19 cellular contexts compared by ENCODE assay signal in genomic region chr9:133930046-133931015, GRCh38.
DNase-seq lines count a peak whose midpoint lies in the region; TF ChIP-seq lines count a peak whose summit lies in the region.
"Had no signal": no experiment of that assay in that cellular context is flagged by ENCODE, and none has a peak within 500 bp of the region (broad histone marks: within the 10 kb centered on the region; RNA-seq: fewer than 3 reads in every experiment).

No MANE protein-coding gene starts in this region.

- H3K27ac Mint-ChIP-seq in MCF 10A (ENCODE audit: low read depth, unreplicated experiment) (peak overlapping the region; percentile 65), brain (peak overlapping the region; percentile 71 to 99 (median 85))
- H3K27ac Mint-ChIP-seq: activated naive CD8-positive, alpha-beta T cell; activated T-helper 2 cell treated with anti-CD3 and anti-CD28 coated beads, Interferon-gamma antibody, Interleukin-2, Interleukin-4, amounts not matched to agents 10 μg/mL and 5 μg/mL and 100 μg/mL, durations not matched to agents 14 hours and 24 hours and 36 hours; CD4-positive, CD25-positive, alpha-beta regulatory T cell had no signal

- WGBS in mammary epithelial cell (ENCODE audit: low coverage, missing lambda C conversion rate): 78% methylated on average over 24 of the region's 32 CpGs
- 41 to 48% methylated on average over 32 of the region's 32 CpGs for WGBS in thyroid gland, 2 donors
- WGBS in stomach, 5 donors: 70 to 79% (median 75%) methylated on average over 32 of the region's 32 CpGs
- WGBS in esophagus squamous epithelium, 2 donors: 73 to 75% methylated on average over 30 to 31 of the region's 32 CpGs

- H3K27me3 Mint-ChIP-seq in MCF 10A (ENCODE audit: insufficient read depth, unreplicated experiment): no peaks in the 10 kb centered on the region
- no peaks in the 10 kb centered on the region for H3K27me3 Mint-ChIP-seq in brain
- H3K27me3 Mint-ChIP-seq: activated naive CD8-positive, alpha-beta T cell; CD4-positive, CD25-positive, alpha-beta regulatory T cell had no signal

- no peak for TF ChIP-seq EP300 in stomach (IDR thresholded peaks at IDR 0.05)

- H3K27me3 ChIP-seq in mammary epithelial cell (ENCODE audit: insufficient read depth, low read length) (no peaks in the 10 kb centered on the region), thyroid gland (no peaks in the 10 kb centered on the region), stomach (no peaks in the 10 kb centered on the region), esophagus squamous epithelium (no peaks in the 10 kb centered on the region)

- in situ Hi-C loops in mammary epithelial cell (cut with MboI; ENCODE audit: low sequenced_read_pairs in 2 of 2): no loop called here

- H3K4me3 Mint-ChIP-seq in MCF 10A (ENCODE audit: unreplicated experiment) (no peak overlapping the region), brain (peak overlapping the region in 2 of 5 experiments; percentile 44 to 52)
- H3K4me3 Mint-ChIP-seq: activated naive CD8-positive, alpha-beta T cell; CD4-positive, CD25-positive, alpha-beta regulatory T cell; nephron had no signal

- H3K9me3 ChIP-seq in mammary epithelial cell (replicated peaks; ENCODE audit: insufficient read depth, low read length) (no peaks in the 10 kb centered on the region), thyroid gland (no peaks in the 10 kb centered on the region), stomach (no peaks in the 10 kb centered on the region), esophagus squamous epithelium (no peaks in the 10 kb centered on the region)

- CTCF ChIA-PET in MCF 10A (lab: Yijun Ruan, JAX) (interaction anchor here (0.8 kb wide), 1 partner anchor 11 kb away, joined by 6 read pairs; no protein-coding TSS in a partner anchor), mammary epithelial cell (lab: Charles Lee; ENCODE audit: low non-redundant PET) (no interaction called here)

- H3K36me3 ChIP-seq in mammary epithelial cell (ENCODE audit: insufficient read depth, low read length) (peaks cover 1% of the 10 kb centered on the region), thyroid gland (no peaks in the 10 kb centered on the region), stomach (peaks cover 0 to 4% (median 0%) of the 10 kb centered on the region in 4 donors), esophagus squamous epithelium (no peaks in the 10 kb centered on the region)

- dilution Hi-C loops in mammary epithelial cell (cut with HindIII; ENCODE audit: low sequenced_read_pairs): loop anchor here (5.0 kb wide), 1 partner anchor 43 kb away; no protein-coding TSS in a partner anchor

- H3K4me2 ChIP-seq in mammary epithelial cell (ENCODE audit: insufficient read depth, low read depth, low read length): no peak overlapping the region

- H3K79me2 ChIP-seq in mammary epithelial cell (ENCODE audit: insufficient read depth, low read length): peaks cover 98% of the 10 kb centered on the region

- H3K36me3 Mint-ChIP-seq in MCF 10A (ENCODE audit: insufficient read depth, unreplicated experiment) (peaks cover 32% of the 10 kb centered on the region), brain (peaks cover 45% of the 10 kb centered on the region)
- H3K36me3 Mint-ChIP-seq: CD4-positive, CD25-positive, alpha-beta regulatory T cell had no signal

- intact Hi-C loops in MCF 10A (cut with micrococcal nuclease): no loop called here
- intact Hi-C loops in mammary epithelial cell (cut with micrococcal nuclease): no loop called here
- intact Hi-C loops in thyroid gland (cut with DNase I): loop anchor here (5.0 kb wide), 1 partner anchor 62 kb away; the partner anchor contains the start of gene VAV2
- intact Hi-C loops in posterior cingulate gyrus (cut with DNase I): no loop called here
- intact Hi-C loops in stomach (cut with DNase I; ENCODE audit: low total_unique reads): no loop called here
- intact Hi-C loops in esophagus squamous epithelium (cut with DNase I): no loop called here

- TF ChIP-seq POLR2A in thyroid gland (IDR thresholded peaks at IDR 0.05) (no peak), stomach (IDR thresholded peaks at IDR 0.05) (no peak), esophagus squamous epithelium (IDR thresholded peaks at IDR 0.05) (no peak)

- no peak overlapping the region for H3K27ac ChIP-seq in mammary epithelial cell (ENCODE audit: insufficient read depth, low read depth, low read length)
- H3K27ac ChIP-seq in thyroid gland: peak overlapping the region; percentile 68 to 82 (median 78)
- no peak overlapping the region for H3K27ac ChIP-seq in stomach
- no peak overlapping the region for H3K27ac ChIP-seq in esophagus squamous epithelium
- H3K27ac ChIP-seq: SK-N-MC had no signal

- H3K9me3 Mint-ChIP-seq in MCF 10A (ENCODE audit: unreplicated experiment) (peaks cover 10% of the 10 kb centered on the region), brain (peaks cover 0 to 8% (median 6%) of the 10 kb centered on the region in 5 experiments)
- H3K9me3 Mint-ChIP-seq: activated T-helper 2 cell treated with anti-CD3 and anti-CD28 coated beads, Interferon-gamma antibody, Interleukin-2, Interleukin-4, amounts not matched to agents 10 μg/mL and 5 μg/mL and 100 μg/mL, durations not matched to agents 14 hours and 24 hours and 36 hours; nephron had no signal

- no peak overlapping the region for H3K4me3 ChIP-seq in mammary epithelial cell (replicated peaks in 1 of 3; ENCODE audit: insufficient read depth in 1 of 3, low read depth in 2 of 3, low read length in 3 of 3)
- no peak overlapping the region for H3K4me3 ChIP-seq in thyroid gland (replicated peaks in 1 of 3)
- H3K4me3 ChIP-seq in stomach: no peak overlapping the region
- no peak overlapping the region for H3K4me3 ChIP-seq in esophagus squamous epithelium
- H3K4me3 ChIP-seq: SK-N-MC had no signal

- TF ChIP-seq CTCF in MCF 10A (IDR thresholded peaks at IDR 0.05; ENCODE audit: unreplicated experiment) (no peak), mammary epithelial cell (conservative IDR thresholded peaks at IDR 0.05 in 1 of 2, IDR thresholded peaks at IDR 0.05 in 1 of 2; ENCODE audit: extremely low read depth in 1 of 2, insufficient read depth in 1 of 2, low read depth in 1 of 2, low read length in 2 of 2) (no peak), brain (conservative IDR thresholded peaks at IDR 0.05) (no peak), thyroid gland (IDR thresholded peaks at IDR 0.05) (no peak), stomach (IDR thresholded peaks at IDR 0.05) (no peak), esophagus squamous epithelium (IDR thresholded peaks at IDR 0.05) (no peak)

- H3K9ac ChIP-seq in mammary epithelial cell (ENCODE audit: insufficient read depth, low read length): no peak overlapping the region

- no peaks in the 10 kb centered on the region for H3K4me1 ChIP-seq in mammary epithelial cell (ENCODE audit: insufficient read depth, low read length)
- H3K4me1 ChIP-seq in thyroid gland: peaks cover 36 to 48% of the 10 kb centered on the region in 2 donors
- H3K4me1 ChIP-seq in stomach: peaks cover 4 to 26% (median 16%) of the 10 kb centered on the region in 4 donors
- H3K4me1 ChIP-seq in esophagus squamous epithelium: peaks cover 0 to 15% (median 0%) of the 10 kb centered on the region in 3 donors

- peaks cover 1% of the 10 kb centered on the region for H4K20me1 ChIP-seq in mammary epithelial cell (ENCODE audit: insufficient read depth, low read length)

- no peak for DNase-seq in MCF 10A (ENCODE audit: unreplicated experiment)
- no peak for DNase-seq in mammary epithelial cell
- peak; percentile 57 for DNase-seq in NCI-H2196 (lab: John Stamatoyannopoulos, UW; ENCODE audit: unreplicated experiment)
- peak; percentile 94 for DNase-seq in thyroid gland
- no peak for DNase-seq in posterior cingulate gyrus
- no peak for DNase-seq in stomach
- DNase-seq in esophagus squamous epithelium (lab: John Stamatoyannopoulos, UW): no peak
- DNase-seq: activated CD8-positive, alpha-beta memory T cell treated with anti-CD3 and anti-CD28 coated beads, Interleukin-2, amount 50 U/mL, for 4 hours; CD4-positive, CD25-positive, alpha-beta regulatory T cell; cerebellar nuclear complex; DND-41; foreskin melanocyte; NCI-H1105; T-helper 2 cell had no signal

- no TSS peak for BruUV-seq in MCF 10A (replicated peaks; lab: Mats Ljungman, UMichigan)
- BruUV-seq in mammary epithelial cell (replicated peaks; lab: Mats Ljungman, UMichigan): no TSS peak

- no peak overlapping the region for H2AFZ ChIP-seq in mammary epithelial cell (ENCODE audit: low read depth, low read length)

- H3K4me1 Mint-ChIP-seq in MCF 10A (ENCODE audit: insufficient read depth, unreplicated experiment): peaks cover 8% of the 10 kb centered on the region
- H3K4me1 Mint-ChIP-seq in brain: peaks cover 92% of the 10 kb centered on the region
- H3K4me1 Mint-ChIP-seq: CD4-positive, CD25-positive, alpha-beta regulatory T cell had no signal

- POLR2A ChIA-PET in MCF 10A (lab: Yijun Ruan, JAX): no interaction called here

Comparison
In these comparisons a context has a peak if more than half of its experiments do, and no peak if none do; other contexts are left out.
1. DNase-seq: peak in NCI-H2196 (single experiment) and thyroid gland (2 of 2); none in MCF 10A (single experiment), mammary epithelial cell (single experiment), posterior cingulate gyrus (0 of 10), stomach (single experiment) and esophagus squamous epithelium (single experiment).
2. H3K27ac ChIP-seq: peak in thyroid gland (3 of 3); none in mammary epithelial cell (single experiment), stomach (0 of 5) and esophagus squamous epithelium (0 of 4).